ENCODE assay signal across 17 cellular contexts in the genomic region with DNA sequence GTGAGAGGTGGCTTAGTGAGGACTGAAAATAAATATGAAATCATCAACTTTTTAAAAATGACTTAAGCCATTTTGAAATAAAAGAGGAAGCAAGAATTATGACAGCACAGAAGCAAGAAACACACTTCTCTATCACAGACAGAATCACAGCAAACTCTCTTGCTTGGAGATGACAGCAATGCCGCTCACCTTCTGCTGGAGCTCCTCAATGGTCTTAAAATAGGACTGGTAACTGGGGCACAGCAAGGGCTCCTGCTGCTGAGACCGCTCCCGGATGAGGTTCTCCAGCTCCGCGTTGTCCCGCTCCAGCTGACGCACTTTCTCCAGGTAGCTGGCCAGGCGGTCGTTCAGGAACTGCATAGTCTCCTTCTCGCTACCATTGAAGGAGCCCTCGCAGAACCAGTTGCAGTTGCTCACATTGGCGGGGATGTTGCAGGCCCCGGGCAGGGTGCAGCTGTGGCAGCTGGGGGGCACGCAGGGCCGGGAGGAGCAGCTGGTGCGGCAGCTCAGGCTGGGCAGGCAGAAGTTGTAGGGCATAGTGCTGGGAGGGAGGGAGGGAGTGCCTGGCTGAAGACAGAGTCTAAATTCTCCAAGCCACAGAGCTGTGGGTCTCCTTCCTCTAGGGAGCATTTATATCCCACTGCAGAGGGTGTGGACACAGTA. TPM values are rescaled to one million over a fixed set of nuclear protein-coding genes. Genes with fewer than 3 reads are reported as not detected.
DNase-seq lines count a peak whose midpoint lies in the region; ATAC-seq and TF ChIP-seq lines count a peak whose summit lies in the region.
"Had no signal": no experiment of that assay in that cellular context is flagged by ENCODE, and none has a peak within 500 bp of the region (broad histone marks: within the 10 kb centered on the region; RNA-seq: fewer than 3 reads in every experiment).

KRT31 (minus strand) TSS at position 606 of the 663 bp plus-strand sequence; CDS start at position 537, 69 bp downstream.

- peak within 1 kb of the TSS; percentile 16; the same call in 1 of the 3 replicates for H2BK15ac ChIP-seq in IMR-90 (ENCODE audit: low read depth, low read length)

- H3K9me1 ChIP-seq in IMR-90 (ENCODE audit: insufficient read depth, low read length): no peaks in the 10 kb centered on the region; the same call in none of the 2 replicates

- H2AK9ac ChIP-seq in IMR-90 (replicated peaks; ENCODE audit: low read depth, low read length, poor library complexity): no peak within 1 kb of the TSS

- ATAC-seq in IMR-90 (ENCODE audit: low read depth) (no peak), HG03159 (IDR thresholded peaks at IDR 0.05; ENCODE audit: unreplicated experiment) (no peak)

- no TSS peak for BruUV-seq in IMR-90 (replicated peaks; lab: Mats Ljungman, UMichigan)

- H2BK5ac ChIP-seq in IMR-90 (ENCODE audit: low read depth, low read length, poor library complexity, severe bottlenecking): no peak within 1 kb of the TSS

- H3K27me3 ChIP-seq in IMR-90 (ENCODE audit: control insufficient read depth, insufficient read depth, low read length) (no peaks in the 10 kb centered on the region), skeletal muscle satellite cell (ENCODE audit: control insufficient read depth, insufficient read depth, low read length) (peaks cover 4% of the 10 kb centered on the region), thyroid gland (no peaks in the 10 kb centered on the region)

- H3K9ac ChIP-seq in IMR-90 (ENCODE audit: low read depth, low read length) (no peak within 1 kb of the TSS), skeletal muscle satellite cell (ENCODE audit: low read depth, low read length) (no peak within 1 kb of the TSS)
- H3K9ac ChIP-seq: SK-N-SH had no signal

- H3K27ac ChIP-seq in IMR-90 (ENCODE audit: insufficient read depth, low read length) (no peak within 1 kb of the TSS), thyroid gland (no peak within 1 kb of the TSS)

- intact Hi-C loops in IMR-90 (cut with micrococcal nuclease): no loop called here
- intact Hi-C loops in thyroid gland (cut with DNase I): no loop called here

- TF ChIP-seq RAD21 in IMR-90 (IDR thresholded peaks at IDR 0.05; ENCODE audit: low read length): no peak

- H3K14ac ChIP-seq in IMR-90 (replicated peaks; ENCODE audit: low read depth, low read length): no peak within 1 kb of the TSS

- no peak within 1 kb of the TSS for H3K4me3 ChIP-seq in IMR-90 (ENCODE audit: insufficient read depth, low read depth, low read length)
- no peak within 1 kb of the TSS for H3K4me3 ChIP-seq in skeletal muscle satellite cell (ENCODE audit: low read length)
- H3K4me3 ChIP-seq in thyroid gland (replicated peaks in 1 of 3): no peak within 1 kb of the TSS

- CTCF ChIA-PET in IMR-90 (lab: Yijun Ruan, JAX): no interaction called here

- H3K4me2 ChIP-seq in IMR-90 (ENCODE audit: low read depth, low read length) (no peak within 1 kb of the TSS), skeletal muscle satellite cell (ENCODE audit: low read length) (peak within 1 kb of the TSS; percentile 49)
- H3K4me2 ChIP-seq: SK-N-SH had no signal

- no peak within 1 kb of the TSS for H3K4ac ChIP-seq in IMR-90 (ENCODE audit: low read depth, low read length)

- no peaks in the 10 kb centered on the region for H3K9me3 ChIP-seq in IMR-90 (ENCODE audit: control insufficient read depth, insufficient read depth, low read length)
- H3K9me3 ChIP-seq in skeletal muscle satellite cell (replicated peaks; ENCODE audit: low read length): no peaks in the 10 kb centered on the region
- no peaks in the 10 kb centered on the region for H3K9me3 ChIP-seq in thyroid gland
- H3K9me3 ChIP-seq: SK-N-SH had no signal

- TF ChIP-seq POLR2A in IMR-90 (IDR thresholded peaks at IDR 0.05; ENCODE audit: low read depth, low read length): no peak
- no peak for TF ChIP-seq POLR2A in thyroid gland (IDR thresholded peaks at IDR 0.05)

- no peak within 1 kb of the TSS for H3K56ac ChIP-seq in IMR-90 (ENCODE audit: extremely low read depth, insufficient read depth, low read length)

- POLR2A ChIA-PET in IMR-90 (lab: Charles Lee; ENCODE audit: unreplicated experiment): no interaction called here

- no peak within 1 kb of the TSS for H2AFZ ChIP-seq in IMR-90 (replicated peaks; ENCODE audit: low read length, poor library complexity)

- H4K20me1 ChIP-seq in IMR-90 (ENCODE audit: insufficient read depth, low read length): no peaks in the 10 kb centered on the region

- no peak within 1 kb of the TSS for H3K18ac ChIP-seq in IMR-90 (ENCODE audit: low read depth, low read length)

- no peak within 1 kb of the TSS for H2BK120ac ChIP-seq in IMR-90 (ENCODE audit: low read depth, low read length)

- H3K4me1 ChIP-seq in IMR-90 (ENCODE audit: control insufficient read depth, insufficient read depth, low read length) (peaks cover 7% of the 10 kb centered on the region; the same call in 1 of the 2 replicates), skeletal muscle satellite cell (ENCODE audit: control insufficient read depth, insufficient read depth, low read length) (peaks cover 13% of the 10 kb centered on the region), thyroid gland (no peaks in the 10 kb centered on the region)

- in situ Hi-C loops in IMR-90 (cut with MboI; ENCODE audit: low sequenced_read_pairs): no loop called here

- no peak within 1 kb of the TSS for H2BK20ac ChIP-seq in IMR-90 (ENCODE audit: low read depth, low read length)

- H4K5ac ChIP-seq in IMR-90 (ENCODE audit: low read depth, low read length): no peak within 1 kb of the TSS

- dilution Hi-C loops in IMR-90 (cut with HindIII; ENCODE audit: low sequenced_read_pairs, unreplicated experiment): no loop called here

- no peak for DNase-seq in IMR-90
- peak; percentile 52 for DNase-seq in NOMO-1 treated with dmso at 0.1 percent for 144 hours (lab: John Stamatoyannopoulos, UW; ENCODE audit: unreplicated experiment)
- DNase-seq in islet precursor cell: peak; percentile 42
- DNase-seq in NCI-H774 (lab: John Stamatoyannopoulos, UW): no peak
- no peak for DNase-seq in thyroid gland
- DNase-seq: CD4-positive, CD25-positive, alpha-beta regulatory T cell; EL; NCI-H1436; NCI-H2029; NCI-H2171; NCI-H446; NCI-H69; NK-92 treated with Interleukin-12 subunit alpha and Interleukin-12 subunit beta, amount 100 ng/mL, for 24 hours; SK-N-SH had no signal

- no peak within 1 kb of the TSS; the same call in 1 of the 2 replicates for H2AK5ac ChIP-seq in IMR-90 (ENCODE audit: low read depth, low read length)

- 0 out of 4 replicates have a peak within 1 kb of the TSS, but pooled peaks of 1 of the 2 experiments have one; percentile 19 for H4K8ac ChIP-seq in IMR-90 (ENCODE audit: low read depth in 2 of 2, low read length in 2 of 2)

- H4K91ac ChIP-seq in IMR-90 (ENCODE audit: insufficient read depth, low read depth, low read length): no peak within 1 kb of the TSS

- WGBS in IMR-90 (ENCODE audit: extremely low coverage in 2 of 2, insufficient read length in 1 of 2), 2 experiments: no CpG with 5 or more reads among the region's 16 CpGs
- WGBS in thyroid gland, 2 donors: 83 to 95% methylated on average over 7 to 16 of the region's 16 CpGs

- no peaks in the 10 kb centered on the region for H3K79me1 ChIP-seq in IMR-90 (ENCODE audit: low read depth in 1 of 2, low read length in 2 of 2)

- H3K36me3 ChIP-seq in IMR-90 (ENCODE audit: control insufficient read depth, insufficient read depth, low read length): no peaks in the 10 kb centered on the region
- no peaks in the 10 kb centered on the region for H3K36me3 ChIP-seq in skeletal muscle satellite cell (ENCODE audit: insufficient read depth, low read length)
- H3K36me3 ChIP-seq in thyroid gland: no peaks in the 10 kb centered on the region

- TF ChIP-seq CTCF in IMR-90 (conservative IDR thresholded peaks at IDR 0.05; ENCODE audit: low read depth, low read length): no peak
- TF ChIP-seq CTCF in thyroid gland (IDR thresholded peaks at IDR 0.05): no peak

- H3K23ac ChIP-seq in IMR-90 (ENCODE audit: low read depth, low read length): no peak within 1 kb of the TSS

TF ChIP-seq in IMR-90, 13 proteins besides CTCF, POLR2A, EP300 and RAD21:
- TF ChIP-seq MAZ (IDR thresholded peaks at IDR 0.05; ENCODE audit: borderline replicate concordance, low read depth, low read length) (no peak), BHLHE40 (IDR thresholded peaks at IDR 0.05; ENCODE audit: low read depth, low read length) (no peak), MXI1 (IDR thresholded peaks at IDR 0.05; ENCODE audit: borderline replicate concordance, low read depth, low read length) (no peak), MAFK (IDR thresholded peaks at IDR 0.05; ENCODE audit: low read depth, low read length) (no peak), CEBPB (IDR thresholded peaks at IDR 0.05; ENCODE audit: low read depth, low read length) (no peak), FOS (IDR thresholded peaks at IDR 0.05; ENCODE audit: low read depth, low read length) (no peak), SMC3 (IDR thresholded peaks at IDR 0.05; ENCODE audit: low read depth, low read length) (no peak), ELK1 (IDR thresholded peaks at IDR 0.05; ENCODE audit: borderline replicate concordance, low read depth, low read length) (no peak)
- TF ChIP-seq, protein P1, sequence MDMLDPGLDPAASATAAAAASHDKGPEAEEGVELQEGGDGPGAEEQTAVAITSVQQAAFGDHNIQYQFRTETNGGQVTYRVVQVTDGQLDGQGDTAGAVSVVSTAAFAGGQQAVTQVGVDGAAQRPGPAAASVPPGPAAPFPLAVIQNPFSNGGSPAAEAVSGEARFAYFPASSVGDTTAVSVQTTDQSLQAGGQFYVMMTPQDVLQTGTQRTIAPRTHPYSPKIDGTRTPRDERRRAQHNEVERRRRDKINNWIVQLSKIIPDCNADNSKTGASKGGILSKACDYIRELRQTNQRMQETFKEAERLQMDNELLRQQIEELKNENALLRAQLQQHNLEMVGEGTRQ (IDR thresholded peaks at IDR 0.05; ENCODE audit: low read depth, low read length): no peak

RNA-seq across cellular contexts. Expression of gene KRT31, which starts in this region (rescaled TPM):
- total RNA-seq in IMR-90 (2012; rRNA removed) (not detected in 2 replicates), thyroid gland (not detected)
- polyA plus RNA-seq in IMR-90 (2012; rRNA removed): 0.05 TPM in 1 of 2 replicates, not detected in the other
- not detected in 2 replicates for polyA plus RNA-seq in IMR-90 (2012; cell fraction: cytosol; rRNA removed)
- 0.07 and 0.08 TPM in 2 replicates for polyA plus RNA-seq in IMR-90 (2012; cell fraction: nucleus; rRNA removed; ENCODE audit: low replicate concordance)
- not detected in 2 replicates for total RNA-seq in skeletal muscle satellite cell (2012; rRNA removed)
- total RNA-seq: CD4-positive, CD25-positive, alpha-beta regulatory T cell; LHCN-M2 had no signal
- polyA plus RNA-seq: CD4-positive, CD25-positive, alpha-beta regulatory T cell had no signal

Comparison
In these comparisons a context has a peak if more than half of its experiments do, and no peak if none do; other contexts are left out.
1. DNase-seq: peak in NOMO-1 treated with dmso at 0.1 percent for 144 hours (single experiment) and islet precursor cell (single experiment); none in IMR-90 (single experiment), NCI-H774 (single experiment) and thyroid gland (0 of 2).